1 cellular context compared by ENCODE assay signal in the genomic region with DNA sequence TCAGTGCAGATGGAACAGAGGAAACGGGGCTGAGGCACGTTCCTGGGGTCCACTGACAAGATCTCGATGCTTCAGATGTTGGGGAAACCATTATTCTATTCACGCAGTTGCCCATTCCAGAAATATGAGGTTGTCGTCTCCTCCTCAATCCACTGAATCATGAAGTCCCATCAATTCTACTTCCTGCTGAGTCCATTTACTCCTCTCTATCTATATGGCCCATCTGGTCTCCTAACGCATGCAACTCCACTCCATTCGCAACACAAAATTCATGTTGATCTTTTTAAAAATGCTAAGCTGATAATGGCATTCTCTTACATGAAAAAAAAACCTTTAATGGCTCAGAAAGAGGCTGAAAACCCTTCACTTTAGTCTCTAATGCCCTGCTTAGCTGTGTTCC.
TF ChIP-seq lines count a peak whose summit lies in the region.

No MANE protein-coding gene starts in this region.

TF ChIP-seq in K562, 482 proteins besides CTCF, POLR2A, EP300 and RAD21 (continued from another document):
- TF ChIP-seq, protein P1, sequence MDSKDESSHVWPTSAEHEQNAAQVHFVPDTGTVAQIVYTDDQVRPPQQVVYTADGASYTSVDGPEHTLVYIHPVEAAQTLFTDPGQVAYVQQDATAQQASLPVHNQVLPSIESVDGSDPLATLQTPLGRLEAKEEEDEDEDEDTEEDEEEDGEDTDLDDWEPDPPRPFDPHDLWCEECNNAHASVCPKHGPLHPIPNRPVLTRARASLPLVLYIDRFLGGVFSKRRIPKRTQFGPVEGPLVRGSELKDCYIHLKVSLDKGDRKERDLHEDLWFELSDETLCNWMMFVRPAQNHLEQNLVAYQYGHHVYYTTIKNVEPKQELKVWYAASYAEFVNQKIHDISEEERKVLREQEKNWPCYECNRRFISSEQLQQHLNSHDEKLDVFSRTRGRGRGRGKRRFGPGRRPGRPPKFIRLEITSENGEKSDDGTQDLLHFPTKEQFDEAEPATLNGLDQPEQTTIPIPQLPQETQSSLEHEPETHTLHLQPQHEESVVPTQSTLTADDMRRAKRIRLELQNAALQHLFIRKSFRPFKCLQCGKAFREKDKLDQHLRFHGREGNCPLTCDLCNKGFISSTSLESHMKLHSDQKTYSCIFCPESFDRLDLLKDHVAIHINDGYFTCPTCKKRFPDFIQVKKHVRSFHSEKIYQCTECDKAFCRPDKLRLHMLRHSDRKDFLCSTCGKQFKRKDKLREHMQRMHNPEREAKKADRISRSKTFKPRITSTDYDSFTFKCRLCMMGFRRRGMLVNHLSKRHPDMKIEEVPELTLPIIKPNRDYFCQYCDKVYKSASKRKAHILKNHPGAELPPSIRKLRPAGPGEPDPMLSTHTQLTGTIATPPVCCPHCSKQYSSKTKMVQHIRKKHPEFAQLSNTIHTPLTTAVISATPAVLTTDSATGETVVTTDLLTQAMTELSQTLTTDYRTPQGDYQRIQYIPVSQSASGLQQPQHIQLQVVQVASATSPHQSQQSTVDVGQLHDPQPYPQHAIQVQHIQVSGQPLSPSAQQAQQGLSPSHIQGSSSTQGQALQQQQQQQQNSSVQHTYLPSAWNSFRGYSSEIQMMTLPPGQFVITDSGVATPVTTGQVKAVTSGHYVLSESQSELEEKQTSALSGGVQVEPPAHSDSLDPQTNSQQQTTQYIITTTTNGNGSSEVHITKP (IDR thresholded peaks at IDR 0.05; ENCODE audit: partially characterized antibody): peak; percentile 25
- TF ChIP-seq, protein P2, sequence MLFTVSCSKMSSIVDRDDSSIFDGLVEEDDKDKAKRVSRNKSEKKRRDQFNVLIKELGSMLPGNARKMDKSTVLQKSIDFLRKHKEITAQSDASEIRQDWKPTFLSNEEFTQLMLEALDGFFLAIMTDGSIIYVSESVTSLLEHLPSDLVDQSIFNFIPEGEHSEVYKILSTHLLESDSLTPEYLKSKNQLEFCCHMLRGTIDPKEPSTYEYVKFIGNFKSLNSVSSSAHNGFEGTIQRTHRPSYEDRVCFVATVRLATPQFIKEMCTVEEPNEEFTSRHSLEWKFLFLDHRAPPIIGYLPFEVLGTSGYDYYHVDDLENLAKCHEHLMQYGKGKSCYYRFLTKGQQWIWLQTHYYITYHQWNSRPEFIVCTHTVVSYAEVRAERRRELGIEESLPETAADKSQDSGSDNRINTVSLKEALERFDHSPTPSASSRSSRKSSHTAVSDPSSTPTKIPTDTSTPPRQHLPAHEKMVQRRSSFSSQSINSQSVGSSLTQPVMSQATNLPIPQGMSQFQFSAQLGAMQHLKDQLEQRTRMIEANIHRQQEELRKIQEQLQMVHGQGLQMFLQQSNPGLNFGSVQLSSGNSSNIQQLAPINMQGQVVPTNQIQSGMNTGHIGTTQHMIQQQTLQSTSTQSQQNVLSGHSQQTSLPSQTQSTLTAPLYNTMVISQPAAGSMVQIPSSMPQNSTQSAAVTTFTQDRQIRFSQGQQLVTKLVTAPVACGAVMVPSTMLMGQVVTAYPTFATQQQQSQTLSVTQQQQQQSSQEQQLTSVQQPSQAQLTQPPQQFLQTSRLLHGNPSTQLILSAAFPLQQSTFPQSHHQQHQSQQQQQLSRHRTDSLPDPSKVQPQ (CRISPR knock-in tag; IDR thresholded peaks at IDR 0.05; ENCODE audit: borderline replicate concordance): no peak
- TF ChIP-seq RCOR1 (IDR thresholded peaks at IDR 0.05; ENCODE audit: borderline replicate concordance in 1 of 2, low read depth in 2 of 2, low read length in 2 of 2) (0 out of 4 replicates have a peak, but pooled peaks of 1 of the 2 experiments have one; percentile 38), CCAR2 (IDR thresholded peaks at IDR 0.05; ENCODE audit: low read depth, low read length) (no peak), ARID1B (IDR thresholded peaks at IDR 0.05) (peak; percentile 91), TEAD4 (IDR thresholded peaks at IDR 0.05; ENCODE audit: low read length) (peak; percentile 77), TEAD4 (CRISPR knock-in tag; IDR thresholded peaks at IDR 0.05; ENCODE audit: borderline replicate concordance) (no peak), GABPA (tag; conservative IDR thresholded peaks at IDR 0.05; ENCODE audit: low read depth) (peak; percentile 57), FOXM1 (IDR thresholded peaks at IDR 0.05; ENCODE audit: low read depth) (peak; percentile 50; the same call in 1 of the 2 replicates), FOXM1 (CRISPR knock-in tag; IDR thresholded peaks at IDR 0.05; ENCODE audit: low read depth) (no peak), NR3C1 (CRISPR knock-in tag; IDR thresholded peaks at IDR 0.05) (no peak), ESRRB (CRISPR knock-in tag; IDR thresholded peaks at IDR 0.05; ENCODE audit: borderline replicate concordance) (no peak), XRCC3 (IDR thresholded peaks at IDR 0.05) (no peak), FOXK2 (conservative IDR thresholded peaks at IDR 0.05 in 1 of 2, IDR thresholded peaks at IDR 0.05 in 1 of 2; ENCODE audit: low read depth in 2 of 2) (peak; percentile 50 to 55; a peak in 2 of 4 replicates)
- TF ChIP-seq, protein P3, sequence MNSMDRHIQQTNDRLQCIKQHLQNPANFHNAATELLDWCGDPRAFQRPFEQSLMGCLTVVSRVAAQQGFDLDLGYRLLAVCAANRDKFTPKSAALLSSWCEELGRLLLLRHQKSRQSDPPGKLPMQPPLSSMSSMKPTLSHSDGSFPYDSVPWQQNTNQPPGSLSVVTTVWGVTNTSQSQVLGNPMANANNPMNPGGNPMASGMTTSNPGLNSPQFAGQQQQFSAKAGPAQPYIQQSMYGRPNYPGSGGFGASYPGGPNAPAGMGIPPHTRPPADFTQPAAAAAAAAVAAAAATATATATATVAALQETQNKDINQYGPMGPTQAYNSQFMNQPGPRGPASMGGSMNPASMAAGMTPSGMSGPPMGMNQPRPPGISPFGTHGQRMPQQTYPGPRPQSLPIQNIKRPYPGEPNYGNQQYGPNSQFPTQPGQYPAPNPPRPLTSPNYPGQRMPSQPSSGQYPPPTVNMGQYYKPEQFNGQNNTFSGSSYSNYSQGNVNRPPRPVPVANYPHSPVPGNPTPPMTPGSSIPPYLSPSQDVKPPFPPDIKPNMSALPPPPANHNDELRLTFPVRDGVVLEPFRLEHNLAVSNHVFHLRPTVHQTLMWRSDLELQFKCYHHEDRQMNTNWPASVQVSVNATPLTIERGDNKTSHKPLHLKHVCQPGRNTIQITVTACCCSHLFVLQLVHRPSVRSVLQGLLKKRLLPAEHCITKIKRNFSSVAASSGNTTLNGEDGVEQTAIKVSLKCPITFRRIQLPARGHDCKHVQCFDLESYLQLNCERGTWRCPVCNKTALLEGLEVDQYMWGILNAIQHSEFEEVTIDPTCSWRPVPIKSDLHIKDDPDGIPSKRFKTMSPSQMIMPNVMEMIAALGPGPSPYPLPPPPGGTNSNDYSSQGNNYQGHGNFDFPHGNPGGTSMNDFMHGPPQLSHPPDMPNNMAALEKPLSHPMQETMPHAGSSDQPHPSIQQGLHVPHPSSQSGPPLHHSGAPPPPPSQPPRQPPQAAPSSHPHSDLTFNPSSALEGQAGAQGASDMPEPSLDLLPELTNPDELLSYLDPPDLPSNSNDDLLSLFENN (IDR thresholded peaks at IDR 0.05; ENCODE audit: low read depth in 2 of 2, low read length in 2 of 2): no peak
- TF ChIP-seq, protein P4, sequence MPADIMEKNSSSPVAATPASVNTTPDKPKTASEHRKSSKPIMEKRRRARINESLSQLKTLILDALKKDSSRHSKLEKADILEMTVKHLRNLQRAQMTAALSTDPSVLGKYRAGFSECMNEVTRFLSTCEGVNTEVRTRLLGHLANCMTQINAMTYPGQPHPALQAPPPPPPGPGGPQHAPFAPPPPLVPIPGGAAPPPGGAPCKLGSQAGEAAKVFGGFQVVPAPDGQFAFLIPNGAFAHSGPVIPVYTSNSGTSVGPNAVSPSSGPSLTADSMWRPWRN (IDR thresholded peaks at IDR 0.05; ENCODE audit: low read depth): peak; percentile 27; the same call in 1 of the 2 replicates
